ENCODE assay signal across 16 cellular contexts in genomic region chr11:20626279-20626678, GRCh38. TPM values are rescaled to one million over a fixed set of nuclear protein-coding genes. Genes with fewer than 3 reads are reported as not detected.
A peak's percentile ranks its signal among the peaks of the same experiment; 100 is the strongest.
DNase-seq lines count a peak whose midpoint lies in the region; ATAC-seq and TF ChIP-seq lines count a peak whose summit lies in the region.
"Had no signal": no experiment of that assay in that cellular context is flagged by ENCODE, and none has a peak within 500 bp of the region (broad histone marks: within the 10 kb centered on the region; RNA-seq: fewer than 3 reads in every experiment).

No MANE protein-coding gene starts in this region.

- H3K36me3 ChIP-seq in neuronal stem cell (replicated peaks in 1 of 2; ENCODE audit: control insufficient read depth in 2 of 2, insufficient read depth in 2 of 2, low read length in 2 of 2): no peaks in the 10 kb centered on the region

- H2AK5ac ChIP-seq in neuronal stem cell (ENCODE audit: low read depth, low read length): no peak overlapping the region

- no peaks in the 10 kb centered on the region for H3K9me3 ChIP-seq in neuronal stem cell (replicated peaks in 1 of 2; ENCODE audit: control insufficient read depth in 2 of 2, insufficient read depth in 1 of 2, low read depth in 1 of 2, low read length in 2 of 2)

- H3K18ac ChIP-seq in neuronal stem cell (ENCODE audit: low read length): peak overlapping the region; percentile 2

- no peak overlapping the region for H3K27ac ChIP-seq in neuronal stem cell (replicated peaks; ENCODE audit: low read length)
- H3K27ac ChIP-seq: 22Rv1, HL-60 had no signal

- no peaks in the 10 kb centered on the region for H3K9me3 Mint-ChIP-seq in activated CD8-positive, alpha-beta T cell treated with anti-CD3 and anti-CD28 coated beads for 36 hours

- H3K4me3 ChIP-seq in neuronal stem cell (ENCODE audit: low read length in 2 of 2): peak overlapping the region in 1 of 2 donors; percentile 51

- no peaks in the 10 kb centered on the region for H3K36me3 Mint-ChIP-seq in activated CD8-positive, alpha-beta T cell treated with anti-CD3 and anti-CD28 coated beads for 36 hours (ENCODE audit: low read depth)

- intact Hi-C loops in activated CD8-positive, alpha-beta T cell treated with anti-CD3 and anti-CD28 coated beads for 36 hours (cut with micrococcal nuclease): no loop called here

- no peaks in the 10 kb centered on the region for H3K4me1 Mint-ChIP-seq in activated CD8-positive, alpha-beta T cell treated with anti-CD3 and anti-CD28 coated beads for 36 hours (ENCODE audit: low read depth)

- H3K27me3 Mint-ChIP-seq in activated CD8-positive, alpha-beta T cell treated with anti-CD3 and anti-CD28 coated beads for 36 hours: peaks cover 8% of the 10 kb centered on the region

- WGBS in neuronal stem cell (ENCODE audit: extremely low coverage in 2 of 2, insufficient read length in 2 of 2, insufficient replicate concordance in 1 of 2), 2 donors: no CpG with 5 or more reads among the region's 4 CpGs

- peaks cover 0 to 20% (median 2%) of the 10 kb centered on the region in 3 experiments for H3K27me3 ChIP-seq in neuronal stem cell (ENCODE audit: control insufficient read depth in 3 of 3, insufficient read depth in 3 of 3, low read depth in 1 of 3, low read length in 3 of 3)

- H2BK120ac ChIP-seq in neuronal stem cell (ENCODE audit: low read depth, low read length): no peak overlapping the region

- no peak overlapping the region for H4K91ac ChIP-seq in neuronal stem cell (ENCODE audit: low read depth, low read length, poor library complexity)

- no peak overlapping the region for H2BK15ac ChIP-seq in neuronal stem cell (ENCODE audit: low read length)

- no peak overlapping the region for H2BK5ac ChIP-seq in neuronal stem cell (ENCODE audit: low read length)

- no peak overlapping the region for H3K27ac Mint-ChIP-seq in activated CD8-positive, alpha-beta T cell treated with anti-CD3 and anti-CD28 coated beads for 36 hours
- H3K27ac Mint-ChIP-seq: CD4-positive, alpha-beta T cell had no signal

- no peaks in the 10 kb centered on the region for H3K4me1 ChIP-seq in neuronal stem cell (ENCODE audit: control insufficient read depth in 2 of 2, insufficient read depth in 1 of 2, low read depth in 1 of 2, low read length in 2 of 2)

- no peak overlapping the region for H3K9ac ChIP-seq in neuronal stem cell (ENCODE audit: low read depth, low read length, poor library complexity)

- no peak overlapping the region for H3K4me2 ChIP-seq in neuronal stem cell (ENCODE audit: insufficient read depth, low read length, poor library complexity, severe bottlenecking)

- H3K14ac ChIP-seq in neuronal stem cell (ENCODE audit: low read length): no peak overlapping the region

- H3K79me1 ChIP-seq in neuronal stem cell (ENCODE audit: low read depth, low read length): no peaks in the 10 kb centered on the region

- POLR2A ChIA-PET in activated CD8-positive, alpha-beta T cell treated with anti-CD3 and anti-CD28 coated beads for 36 hours (lab: Charles Lee): no interaction called here

- H3K4me3 Mint-ChIP-seq in activated CD8-positive, alpha-beta T cell treated with anti-CD3 and anti-CD28 coated beads for 36 hours: no peak overlapping the region
- H3K4me3 Mint-ChIP-seq: CD4-positive, alpha-beta T cell had no signal

- H3K4ac ChIP-seq in neuronal stem cell (ENCODE audit: low read length): no peak overlapping the region

- H2BK12ac ChIP-seq in neuronal stem cell (ENCODE audit: low read length): no peak overlapping the region

- H2AFZ ChIP-seq in neuronal stem cell (ENCODE audit: low read length): no peak overlapping the region

- H4K8ac ChIP-seq in neuronal stem cell (ENCODE audit: low read depth, low read length): no peak overlapping the region

- DNase-seq in NCI-H146 (lab: John Stamatoyannopoulos, UW) (peak; percentile 46), NCI-H146 treated with DMSO at 0.1 percent for 48 hours (lab: John Stamatoyannopoulos, UW; ENCODE audit: unreplicated experiment) (no peak), COLO668 (lab: John Stamatoyannopoulos, UW; ENCODE audit: unreplicated experiment) (peak; percentile 20), NCI-H69 (lab: John Stamatoyannopoulos, UW) (peak; percentile 97), neuronal stem cell (ENCODE audit: low spot score) (no peak)
- no peak for DNase-seq in activated CD8-positive, alpha-beta T cell treated with anti-CD3 and anti-CD28 coated beads for 36 hours
- DNase-seq: CD4-positive, alpha-beta T cell; DMS79 treated with DMSO at 0.1 percent for 48 hours; EL had no signal

- CTCF ChIA-PET in activated CD8-positive, alpha-beta T cell treated with anti-CD3 and anti-CD28 coated beads for 36 hours (lab: Charles Lee): interaction anchor here (0.7 to 0.8 kb wide), 2 partner anchors 15 to 22 kb away, joined by 3 read pairs; no protein-coding TSS in a partner anchor

- ATAC-seq in activated CD8-positive, alpha-beta T cell treated with anti-CD3 and anti-CD28 coated beads for 36 hours: no peak
- no peak for ATAC-seq in HG03108 (IDR thresholded peaks at IDR 0.05; ENCODE audit: unreplicated experiment)
- ATAC-seq: HCT116 had no signal

- no peak overlapping the region for H3K23ac ChIP-seq in neuronal stem cell (ENCODE audit: low read depth, low read length, poor library complexity)

- no peak for TF ChIP-seq CTCF in activated CD8-positive, alpha-beta T cell treated with anti-CD3 and anti-CD28 coated beads for 36 hours (IDR thresholded peaks at IDR 0.05)

RNA-seq across cellular contexts. Expression of gene SLC6A5, which starts 26.9 kb away (rescaled TPM):
- polyA plus RNA-seq in neuronal stem cell (2013, experiment 1 of 2): not detected
- not detected for polyA plus RNA-seq in neuronal stem cell (2013, experiment 2 of 2)
- not detected for total RNA-seq in activated CD8-positive, alpha-beta T cell treated with anti-CD3 and anti-CD28 coated beads for 36 hours
- total RNA-seq: A673; CD4-positive, alpha-beta T cell; H4 had no signal
- polyA plus RNA-seq: BJ had no signal

RNA-seq across cellular contexts. Expression of gene NELL1, which starts 43.1 kb away (rescaled TPM):
- polyA plus RNA-seq in neuronal stem cell (2013, experiment 1 of 2): 0.01 TPM
- not detected for polyA plus RNA-seq in neuronal stem cell (2013, experiment 2 of 2)
- not detected for total RNA-seq in activated CD8-positive, alpha-beta T cell treated with anti-CD3 and anti-CD28 coated beads for 36 hours
- total RNA-seq: CD4-positive, alpha-beta T cell had no signal
- polyA plus RNA-seq: BJ had no signal

Comparison
In these comparisons a context has a peak if more than half of its experiments do, and no peak if none do; other contexts are left out.
1. DNase-seq: peak in NCI-H146 (single experiment), COLO668 (single experiment) and NCI-H69 (single experiment); none in NCI-H146 treated with DMSO at 0.1 percent for 48 hours (single experiment), neuronal stem cell (single experiment) and activated CD8-positive, alpha-beta T cell treated with anti-CD3 and anti-CD28 coated beads for 36 hours (single experiment).